In genomic region chr4:44725861-44726820, GRCh38 we compare ENCODE assay signal across 8 cellular contexts. TPM values are rescaled to one million over a fixed set of nuclear protein-coding genes. Genes with fewer than 3 reads are reported as not detected.
DNase-seq lines count a peak whose midpoint lies in the region; ATAC-seq and TF ChIP-seq lines count a peak whose summit lies in the region.

Gene GNPDA2, minus strand, starts transcription at chr4:44726556. Its CDS starts 4,349 bp downstream, at chr4:44722207.

- H3K36me3 Mint-ChIP-seq in naive B cell = no peaks in the 10 kb centered on the region
- H3K36me3 Mint-ChIP-seq in stimulated activated memory B cell treated with anti-CD40 and anti-IgM and Interleukin-4, amounts not matched to agents 10 μg/mL and 1 μg/mL and 100 μg/mL, for 72 hours = no peaks in the 10 kb centered on the region

- no peaks in the 10 kb centered on the region for H3K27me3 ChIP-seq in Panc1 (ENCODE audit: control insufficient read depth, insufficient read depth, low read length)

- H3K9me3 ChIP-seq in Panc1 (ENCODE audit: control insufficient read depth, insufficient read depth, low read depth, low read length) = no peaks in the 10 kb centered on the region

- H3K9me3 Mint-ChIP-seq in naive B cell = no peaks in the 10 kb centered on the region
- H3K9me3 Mint-ChIP-seq in stimulated activated memory B cell treated with anti-CD40 and anti-IgM and Interleukin-4, amounts not matched to agents 10 μg/mL and 1 μg/mL and 100 μg/mL, for 72 hours = no peaks in the 10 kb centered on the region

- ATAC-seq in GM21717 (IDR thresholded peaks at IDR 0.05; ENCODE audit: unreplicated experiment) (peak; percentile 92), Panc1 (peak; percentile 99), naive B cell (ENCODE audit: low read depth in 2 of 2) (peak; percentile 93 to 94)
- ATAC-seq in stimulated activated memory B cell treated with anti-CD40 and anti-IgM and Interleukin-4, amounts not matched to agents 10 μg/mL and 1 μg/mL and 100 μg/mL, for 72 hours = peak; percentile 97

- peaks cover 25 to 42% (median 39%) of the 10 kb centered on the region in 3 donors for H3K4me1 Mint-ChIP-seq in naive B cell
- H3K4me1 Mint-ChIP-seq in stimulated activated memory B cell treated with anti-CD40 and anti-IgM and Interleukin-4, amounts not matched to agents 10 μg/mL and 1 μg/mL and 100 μg/mL, for 72 hours = peaks cover 38% of the 10 kb centered on the region

- no peaks in the 10 kb centered on the region for H3K27me3 Mint-ChIP-seq in naive B cell
- no peaks in the 10 kb centered on the region for H3K27me3 Mint-ChIP-seq in stimulated activated memory B cell treated with anti-CD40 and anti-IgM and Interleukin-4, amounts not matched to agents 10 μg/mL and 1 μg/mL and 100 μg/mL, for 72 hours

- H3K4me3 Mint-ChIP-seq in naive B cell = peak within 1 kb of the TSS; percentile 77 to 99 (median 94)
- peak within 1 kb of the TSS; percentile 93 for H3K4me3 Mint-ChIP-seq in stimulated activated memory B cell treated with anti-CD40 and anti-IgM and Interleukin-4, amounts not matched to agents 10 μg/mL and 1 μg/mL and 100 μg/mL, for 72 hours

- BruUV-seq in Panc1 (replicated peaks; lab: Mats Ljungman, UMichigan) = TSS peak; percentile 72

- TF ChIP-seq CTCF in Panc1 (IDR thresholded peaks at IDR 0.05) = peak; percentile 24

- peak within 1 kb of the TSS; percentile 84 for H3K27ac ChIP-seq in Panc1 (ENCODE audit: low read length)

- DNase-seq in DMS53 (lab: John Stamatoyannopoulos, UW) (peak; percentile 97), KBM-7 (peak; percentile 88), Panc1 (ENCODE audit: low read depth, low spot score) (peak; percentile 48), activated T-helper 1 cell treated with Interleukin-2 at 50 U/mL for 16 hours (ENCODE audit: low read depth) (peak; percentile 72), fibroblast of gingiva (ENCODE audit: low read depth) (peak; percentile 84), naive B cell (peak; percentile 81)

- H3K36me3 ChIP-seq in Panc1 (ENCODE audit: control insufficient read depth, insufficient read depth, low read length) = no peaks in the 10 kb centered on the region

- intact Hi-C loops in Panc1 (cut with micrococcal nuclease; ENCODE audit: unreplicated experiment) = no loop called here

- CTCF ChIA-PET in Panc1 (lab: Charles Lee) = interaction anchor here (0.6 kb wide), 1 partner anchor 164 kb away, joined by 6 read pairs; no protein-coding TSS in a partner anchor

- H3K27ac Mint-ChIP-seq in naive B cell = peak within 1 kb of the TSS; percentile 78 to 95 (median 92)
- peak within 1 kb of the TSS; percentile 89 for H3K27ac Mint-ChIP-seq in stimulated activated memory B cell treated with anti-CD40 and anti-IgM and Interleukin-4, amounts not matched to agents 10 μg/mL and 1 μg/mL and 100 μg/mL, for 72 hours

- peaks cover 4% of the 10 kb centered on the region; the same call in 1 of the 2 replicates for H3K4me1 ChIP-seq in Panc1 (ENCODE audit: control insufficient read depth, insufficient read depth, low read length)

- peak within 1 kb of the TSS; percentile 76 to 85 for H3K4me3 ChIP-seq in Panc1 (ENCODE audit: low read depth in 2 of 2, low read length in 2 of 2)

- POLR2A ChIA-PET in Panc1 (lab: Charles Lee) = no interaction called here

- in situ Hi-C loops in KBM-7 (cut with MboI; ENCODE audit: low pct_unique_long_range_greater_than_20kb, low sequenced_read_pairs) (no loop called here), Panc1 (cut with HindIII; ENCODE audit: low pct_unique_long_range_greater_than_20kb, low sequenced_read_pairs) (no loop called here)

RNA-seq across cellular contexts. Expression of gene GNPDA2, which starts in this region (rescaled TPM):
- total RNA-seq in Panc1 (2021; ENCODE audit: unreplicated experiment) = 17.9 TPM
- polyA plus RNA-seq in Panc1 (2012; ENCODE audit: insufficient read length) = 7.9 TPM
- 10 to 100 TPM; 17.8 to 39.0 (median 30.2) TPM for polyA plus RNA-seq in naive B cell (ENCODE audit: low read depth in 6 of 6)

Comparison
In these comparisons a context has a peak if more than half of its experiments do, and no peak if none do; other contexts are left out.
1. Peak in every context shown above with its lines: DNase-seq, ATAC-seq, H3K4me3 ChIP-seq and H3K27ac ChIP-seq.